Comparison of ENCODE assay signal across 12 cellular contexts in the genomic region with DNA sequence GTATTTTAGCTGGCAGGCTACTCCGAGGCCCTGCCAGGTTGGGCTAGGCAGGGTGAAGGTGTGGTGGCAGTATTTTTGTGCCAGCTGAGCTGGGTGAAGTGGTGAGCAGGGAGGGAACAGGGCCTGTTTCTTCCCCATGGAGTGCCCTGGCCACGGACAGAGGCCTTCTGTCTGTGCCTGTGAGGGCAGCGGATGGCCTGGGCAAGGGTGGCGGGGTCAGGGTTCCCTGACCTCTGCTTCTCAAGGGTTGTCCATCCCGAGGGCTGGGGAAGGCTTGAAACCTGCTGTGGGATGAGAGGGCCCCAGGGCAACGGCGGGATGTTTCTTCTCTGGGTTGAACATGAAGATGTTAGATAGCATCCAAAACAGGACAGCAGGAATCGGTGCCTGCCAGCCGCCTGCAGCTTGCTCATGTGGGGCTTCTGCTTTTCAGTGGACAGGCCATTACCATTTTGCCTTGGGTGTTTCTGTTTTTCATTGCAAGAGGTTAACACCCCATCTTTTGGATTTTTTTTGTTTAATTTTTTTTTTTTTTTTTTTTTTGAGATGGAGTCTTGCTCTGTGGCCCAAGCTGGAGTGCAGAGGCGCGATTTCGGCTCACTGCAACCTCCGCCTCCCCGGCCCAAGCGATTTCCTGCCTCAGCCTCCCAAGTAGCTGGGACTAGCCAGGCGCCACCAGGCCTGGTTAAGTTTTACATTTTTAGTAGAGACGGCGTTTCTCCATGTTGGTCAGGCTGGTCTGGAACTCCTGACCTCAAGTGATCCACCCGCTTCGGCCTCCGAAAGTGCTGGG. TPM values are rescaled to one million over a fixed set of nuclear protein-coding genes. Genes with fewer than 3 reads are reported as not detected.
DNase-seq lines count a peak whose midpoint lies in the region; ATAC-seq, FAIRE-seq and TF ChIP-seq lines count a peak whose summit lies in the region.
"Had no signal": no experiment of that assay in that cellular context is flagged by ENCODE, and none has a peak within 500 bp of the region (broad histone marks: within the 10 kb centered on the region; RNA-seq: fewer than 3 reads in every experiment).

No MANE protein-coding gene starts in this region.

- FAIRE-seq in astrocyte (lab: Jason Lieb, UNC): no peak

- WGBS in mesendoderm (ENCODE audit: extremely low coverage, insufficient coverage, low lambda C conversion rate): no CpG with 5 or more reads among the region's 21 CpGs

- peaks cover 11 to 63% (median 46%) of the 10 kb centered on the region in 11 experiments; a peak in 21 of 22 replicates for H3K36me3 ChIP-seq in BLaER1 treated with 17β-estradiol and CSF1 and Interleukin-3, amounts not matched to agents 10 nM and 100 nM
- H3K36me3 ChIP-seq in astrocyte (ENCODE audit: insufficient read depth, low read length) (no peaks in the 10 kb centered on the region), mesendoderm (ENCODE audit: control insufficient read depth, insufficient read depth, low read length) (peaks cover 2% of the 10 kb centered on the region)
- H3K36me3 ChIP-seq: lower lobe of right lung had no signal

- H3K56ac ChIP-seq in mesendoderm (ENCODE audit: low read length): peak overlapping the region; percentile 17

- no peak overlapping the region for H2BK120ac ChIP-seq in mesendoderm (ENCODE audit: low read depth, low read length)

- H3K9me3 ChIP-seq in BLaER1 treated with 17β-estradiol and CSF1 and Interleukin-3, amounts not matched to agents 10 nM and 100 nM (replicated peaks in 1 of 11): peaks cover 0 to 11% (median 0%) of the 10 kb centered on the region in 11 experiments; a peak in 5 of 22 replicates
- no peaks in the 10 kb centered on the region for H3K9me3 ChIP-seq in astrocyte (ENCODE audit: insufficient read depth, low read depth, low read length)
- H3K9me3 ChIP-seq: lower lobe of right lung, SJSA1 had no signal

- no peak overlapping the region for H2AFZ ChIP-seq in astrocyte (ENCODE audit: low read depth, low read length)

- H3K79me2 ChIP-seq in astrocyte (ENCODE audit: insufficient read depth, low read length) (peaks cover 85% of the 10 kb centered on the region), mesendoderm (ENCODE audit: control insufficient read depth, insufficient read depth, low read length) (peaks cover 71% of the 10 kb centered on the region)

- peak overlapping the region in 6 of 11 experiments; percentile 41 to 93 (median 86); a peak in 8 of 22 replicates for H3K27ac ChIP-seq in BLaER1 treated with 17β-estradiol and CSF1 and Interleukin-3, amounts not matched to agents 10 nM and 100 nM
- no peak overlapping the region for H3K27ac ChIP-seq in astrocyte (ENCODE audit: low read depth, low read length)
- H3K27ac ChIP-seq in mesendoderm (ENCODE audit: low read depth, low read length): no peak overlapping the region
- H3K27ac ChIP-seq: KMS-11, lower lobe of right lung, SJSA1 had no signal

- H4K8ac ChIP-seq in mesendoderm (ENCODE audit: low read depth, low read length): no peak overlapping the region

- no peak overlapping the region for H3K4me3 Mint-ChIP-seq in HFFc6
- H3K4me3 Mint-ChIP-seq in astrocyte (ENCODE audit: unreplicated experiment): peak overlapping the region; percentile 57
- no peak overlapping the region for H3K4me3 Mint-ChIP-seq in Calu3 (ENCODE audit: low read depth, unreplicated experiment)

- H3K4me1 Mint-ChIP-seq in HFFc6 (ENCODE audit: low read depth) (peaks cover 21% of the 10 kb centered on the region), astrocyte (ENCODE audit: low read depth, unreplicated experiment) (peaks cover 6% of the 10 kb centered on the region), Calu3 (ENCODE audit: low read depth, unreplicated experiment) (peaks cover 27% of the 10 kb centered on the region)

- peaks cover 68 to 76% (median 74%) of the 10 kb centered on the region in 11 experiments; a peak in 21 of 22 replicates for H4K20me1 ChIP-seq in BLaER1 treated with 17β-estradiol and CSF1 and Interleukin-3, amounts not matched to agents 10 nM and 100 nM
- H4K20me1 ChIP-seq in astrocyte (ENCODE audit: insufficient read depth, low read length): peaks cover 68% of the 10 kb centered on the region

- H2BK5ac ChIP-seq in mesendoderm (ENCODE audit: low read length): no peak overlapping the region

- no TSS peak for BruUV-seq in Calu3 (replicated peaks; lab: Mats Ljungman, UMichigan)

- peaks cover 19% of the 10 kb centered on the region for H3K79me1 ChIP-seq in mesendoderm (ENCODE audit: low read length)

- H3K27ac Mint-ChIP-seq in HFFc6 (peak overlapping the region; percentile 38; the same call in 1 of the 2 replicates), astrocyte (ENCODE audit: unreplicated experiment) (peak overlapping the region; percentile 18), Calu3 (ENCODE audit: unreplicated experiment) (no peak overlapping the region)

- H3K4me3 ChIP-seq in BLaER1 treated with 17β-estradiol and CSF1 and Interleukin-3, amounts not matched to agents 10 nM and 100 nM: peak overlapping the region in 5 of 10 experiments; percentile 86 to 98 (median 93); a peak in 8 of 20 replicates
- no peak overlapping the region for H3K4me3 ChIP-seq in astrocyte (ENCODE audit: insufficient read depth, low read depth, low read length)
- no peak overlapping the region for H3K4me3 ChIP-seq in mesendoderm (ENCODE audit: low read length)
- H3K4me3 ChIP-seq: lower lobe of right lung, SJSA1 had no signal

- H3K18ac ChIP-seq in mesendoderm (ENCODE audit: low read length): no peak overlapping the region

- no peak overlapping the region for H3K4ac ChIP-seq in mesendoderm (ENCODE audit: low read depth, low read length)

- H3K9me3 Mint-ChIP-seq in HFFc6: 0 out of 2 replicates have a peak, but pooled peaks cover 4% of the 10 kb centered on the region
- H3K9me3 Mint-ChIP-seq in astrocyte (ENCODE audit: unreplicated experiment): no peaks in the 10 kb centered on the region
- no peaks in the 10 kb centered on the region for H3K9me3 Mint-ChIP-seq in Calu3 (ENCODE audit: low read depth, unreplicated experiment)

- H2AK5ac ChIP-seq in mesendoderm (ENCODE audit: low read length): no peak overlapping the region

- peak overlapping the region in 10 of 11 experiments; percentile 85 to 98 (median 90); a peak in 16 of 22 replicates for H3K9ac ChIP-seq in BLaER1 treated with 17β-estradiol and CSF1 and Interleukin-3, amounts not matched to agents 10 nM and 100 nM
- no peak overlapping the region for H3K9ac ChIP-seq in astrocyte (ENCODE audit: low read length)
- H3K9ac ChIP-seq in mesendoderm (ENCODE audit: low read length): peak overlapping the region; percentile 47
- H3K9ac ChIP-seq: KMS-11 had no signal

- H3K23ac ChIP-seq in mesendoderm (ENCODE audit: low read length): no peak overlapping the region

- no peak overlapping the region for H4K5ac ChIP-seq in mesendoderm (ENCODE audit: low read length)

- no peaks in the 10 kb centered on the region for H3K27me3 ChIP-seq in BLaER1 treated with 17β-estradiol and CSF1 and Interleukin-3, amounts not matched to agents 10 nM and 100 nM
- H3K27me3 ChIP-seq in astrocyte (ENCODE audit: insufficient read depth, low read length): no peaks in the 10 kb centered on the region
- H3K27me3 ChIP-seq in mesendoderm (ENCODE audit: insufficient read depth, low read length, poor library complexity): no peaks in the 10 kb centered on the region
- H3K27me3 ChIP-seq: SJSA1 had no signal

- H3K36me3 Mint-ChIP-seq in HFFc6 (ENCODE audit: low read depth): peaks cover 11% of the 10 kb centered on the region
- H3K36me3 Mint-ChIP-seq in astrocyte (ENCODE audit: low read depth, unreplicated experiment): peaks cover 10% of the 10 kb centered on the region
- H3K36me3 Mint-ChIP-seq in Calu3 (ENCODE audit: insufficient read depth, unreplicated experiment): peaks cover 63% of the 10 kb centered on the region

- intact Hi-C loops in Calu3 (cut with micrococcal nuclease; ENCODE audit: unreplicated experiment): no loop called here

- H3K4me2 ChIP-seq in BLaER1 treated with 17β-estradiol and CSF1 and Interleukin-3, amounts not matched to agents 10 nM and 100 nM: peak overlapping the region; percentile 91 to 100 (median 96)
- H3K4me2 ChIP-seq in astrocyte (ENCODE audit: low read length): peak overlapping the region; percentile 98
- H3K4me2 ChIP-seq in mesendoderm (ENCODE audit: low read length): no peak overlapping the region
- H3K4me2 ChIP-seq: KMS-11 had no signal

- DNase-seq in HFFc6: no peak
- no peak for DNase-seq in astrocyte (ENCODE audit: low read depth)
- no peak for DNase-seq in mesendoderm
- no peak for DNase-seq in Calu3
- DNase-seq in NCI-H69 (lab: John Stamatoyannopoulos, UW): no peak
- DNase-seq in T-helper 1 cell: no peak
- DNase-seq: COR-L47, lower lobe of right lung had no signal

- no peak for ATAC-seq in GM18519 (IDR thresholded peaks at IDR 0.05; ENCODE audit: low FRiP score, unreplicated experiment)

- TF ChIP-seq CTCF in HFFc6 (IDR thresholded peaks at IDR 0.05): no peak
- TF ChIP-seq CTCF in astrocyte (IDR thresholded peaks at IDR 0.05; ENCODE audit: insufficient read depth, low read depth, low read length): no peak
- TF ChIP-seq CTCF in Calu3 (IDR thresholded peaks at IDR 0.05; ENCODE audit: unreplicated experiment): no peak

- H3K27me3 Mint-ChIP-seq in HFFc6 (ENCODE audit: insufficient read depth): no peaks in the 10 kb centered on the region
- peaks cover 3% of the 10 kb centered on the region for H3K27me3 Mint-ChIP-seq in astrocyte (ENCODE audit: low read depth, unreplicated experiment)
- no peaks in the 10 kb centered on the region for H3K27me3 Mint-ChIP-seq in Calu3 (ENCODE audit: unreplicated experiment)

- CTCF ChIA-PET in Calu3 (lab: Charles Lee): no interaction called here

- H2BK15ac ChIP-seq in mesendoderm (replicated peaks; ENCODE audit: low read depth): no peak overlapping the region

- H3K4me1 ChIP-seq in BLaER1 treated with 17β-estradiol and CSF1 and Interleukin-3, amounts not matched to agents 10 nM and 100 nM: peaks cover 32 to 62% (median 50%) of the 10 kb centered on the region in 10 experiments
- peaks cover 21% of the 10 kb centered on the region for H3K4me1 ChIP-seq in astrocyte (ENCODE audit: insufficient read depth, low read length)
- peaks cover 4% of the 10 kb centered on the region for H3K4me1 ChIP-seq in mesendoderm (ENCODE audit: control insufficient read depth, low read depth, low read length)

RNA-seq across cellular contexts. Expression of a gene that starts 3.3 kb away (rescaled TPM):
- total RNA-seq in HFFc6 (2021; fragmentation: NEBNext Ultra II Directional; extraction: Animal tissue kit (Norgen Biotek cat#: 25700)): 10 to 100 TPM; 67.5 to 71.3 (median 69.2) TPM
- total RNA-seq in astrocyte: 93.7 and 111 TPM in 2 replicates
- polyA plus RNA-seq in mesendoderm (2013, experiment 1 of 2): 125 TPM
- polyA plus RNA-seq in mesendoderm (2013, experiment 2 of 2): 136 TPM
- 161 and 168 TPM in 2 replicates for total RNA-seq in Calu3 (2022)

RNA-seq across cellular contexts. Expression of a gene that starts 24.6 kb away (rescaled TPM):
- 1 to 10 TPM in 2 of 6 experiments, under 1 TPM in 4; 0.34 to 2.1 (median 0.76) TPM for total RNA-seq in HFFc6 (2021; fragmentation: NEBNext Ultra II Directional; extraction: Animal tissue kit (Norgen Biotek cat#: 25700))
- total RNA-seq in astrocyte (1.2 and 2.5 TPM in 2 replicates), Calu3 (2022) (1.6 and 2.8 TPM in 2 replicates)
- 0.04 TPM for polyA plus RNA-seq in mesendoderm (2013, experiment 1 of 2)
- polyA plus RNA-seq in mesendoderm (2013, experiment 2 of 2): 0.04 TPM

RNA-seq across cellular contexts. Expression of a gene that starts 51.7 kb away (rescaled TPM):
- 10 to 100 TPM in 4 of 6 experiments, 1 to 10 TPM in 2; 6.9 to 22.4 (median 21.0) TPM for total RNA-seq in HFFc6 (2021; fragmentation: NEBNext Ultra II Directional; extraction: Animal tissue kit (Norgen Biotek cat#: 25700))
- total RNA-seq in astrocyte (56.0 and 71.8 TPM in 2 replicates), Calu3 (2022) (70.1 and 71.8 TPM in 2 replicates)
- polyA plus RNA-seq in mesendoderm (2013, experiment 1 of 2): 8.3 TPM
- polyA plus RNA-seq in mesendoderm (2013, experiment 2 of 2): 7.8 TPM

Comparison
In these comparisons a context has a peak if more than half of its experiments do, and no peak if none do; other contexts are left out.
1. H3K27ac ChIP-seq: peak in BLaER1 treated with 17β-estradiol and CSF1 and Interleukin-3, amounts not matched to agents 10 nM and 100 nM (6 of 11); none in astrocyte (single experiment) and mesendoderm (single experiment).